In the genomic region with DNA sequence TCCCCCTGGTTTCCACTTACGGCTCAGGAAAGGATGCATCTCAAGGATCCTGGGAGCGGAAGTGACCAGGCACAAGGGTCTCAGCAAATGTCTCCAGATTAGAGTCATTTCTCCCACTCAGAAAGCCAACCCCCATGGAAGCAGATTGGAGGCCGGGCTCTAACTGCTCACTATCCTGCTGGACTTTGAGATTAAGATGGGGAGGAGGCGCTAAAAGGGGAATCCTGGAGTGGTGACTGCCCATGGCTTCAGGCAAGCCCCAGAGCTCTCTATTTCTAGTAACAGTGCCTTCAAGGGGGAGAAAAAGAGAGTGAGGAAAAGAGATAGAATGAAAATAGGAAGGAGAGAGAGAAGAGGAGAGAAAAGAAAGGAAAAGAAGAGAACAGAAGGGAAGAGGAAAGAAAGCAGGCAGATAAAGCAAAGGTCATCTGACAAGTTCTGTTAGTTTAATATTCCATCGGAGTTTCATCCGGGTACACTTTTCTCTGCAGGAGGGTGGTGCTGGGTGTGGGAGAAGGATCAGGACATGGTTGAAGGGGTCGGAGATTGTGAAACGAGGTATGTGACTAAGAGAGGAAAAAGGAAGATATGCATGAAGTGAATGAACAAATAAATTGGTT, we compare ENCODE assay signal across 2 cellular contexts.
TF ChIP-seq lines count a peak whose summit lies in the region.

A gene with protein sequence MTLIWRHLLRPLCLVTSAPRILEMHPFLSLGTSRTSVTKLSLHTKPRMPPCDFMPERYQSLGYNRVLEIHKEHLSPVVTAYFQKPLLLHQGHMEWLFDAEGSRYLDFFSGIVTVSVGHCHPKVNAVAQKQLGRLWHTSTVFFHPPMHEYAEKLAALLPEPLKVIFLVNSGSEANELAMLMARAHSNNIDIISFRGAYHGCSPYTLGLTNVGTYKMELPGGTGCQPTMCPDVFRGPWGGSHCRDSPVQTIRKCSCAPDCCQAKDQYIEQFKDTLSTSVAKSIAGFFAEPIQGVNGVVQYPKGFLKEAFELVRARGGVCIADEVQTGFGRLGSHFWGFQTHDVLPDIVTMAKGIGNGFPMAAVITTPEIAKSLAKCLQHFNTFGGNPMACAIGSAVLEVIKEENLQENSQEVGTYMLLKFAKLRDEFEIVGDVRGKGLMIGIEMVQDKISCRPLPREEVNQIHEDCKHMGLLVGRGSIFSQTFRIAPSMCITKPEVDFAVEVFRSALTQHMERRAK (minus strand): TSS at position 165 of the 620 bp plus-strand sequence. CDS start 57 bp downstream, at position 108.

TF ChIP-seq in IMR-90, 13 proteins besides CTCF, POLR2A, EP300 and RAD21:
- TF ChIP-seq MAFK (IDR thresholded peaks at IDR 0.05; ENCODE audit: low read depth, low read length) = no peak

TF ChIP-seq in liver, 16 proteins besides CTCF, POLR2A, EP300 and RAD21:
- TF ChIP-seq, protein P1, sequence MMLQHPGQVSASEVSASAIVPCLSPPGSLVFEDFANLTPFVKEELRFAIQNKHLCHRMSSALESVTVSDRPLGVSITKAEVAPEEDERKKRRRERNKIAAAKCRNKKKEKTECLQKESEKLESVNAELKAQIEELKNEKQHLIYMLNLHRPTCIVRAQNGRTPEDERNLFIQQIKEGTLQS (IDR thresholded peaks at IDR 0.05) = no peak
- no peak for TF ChIP-seq FOXA2 (IDR thresholded peaks at IDR 0.05)
- TF ChIP-seq, protein P2, sequence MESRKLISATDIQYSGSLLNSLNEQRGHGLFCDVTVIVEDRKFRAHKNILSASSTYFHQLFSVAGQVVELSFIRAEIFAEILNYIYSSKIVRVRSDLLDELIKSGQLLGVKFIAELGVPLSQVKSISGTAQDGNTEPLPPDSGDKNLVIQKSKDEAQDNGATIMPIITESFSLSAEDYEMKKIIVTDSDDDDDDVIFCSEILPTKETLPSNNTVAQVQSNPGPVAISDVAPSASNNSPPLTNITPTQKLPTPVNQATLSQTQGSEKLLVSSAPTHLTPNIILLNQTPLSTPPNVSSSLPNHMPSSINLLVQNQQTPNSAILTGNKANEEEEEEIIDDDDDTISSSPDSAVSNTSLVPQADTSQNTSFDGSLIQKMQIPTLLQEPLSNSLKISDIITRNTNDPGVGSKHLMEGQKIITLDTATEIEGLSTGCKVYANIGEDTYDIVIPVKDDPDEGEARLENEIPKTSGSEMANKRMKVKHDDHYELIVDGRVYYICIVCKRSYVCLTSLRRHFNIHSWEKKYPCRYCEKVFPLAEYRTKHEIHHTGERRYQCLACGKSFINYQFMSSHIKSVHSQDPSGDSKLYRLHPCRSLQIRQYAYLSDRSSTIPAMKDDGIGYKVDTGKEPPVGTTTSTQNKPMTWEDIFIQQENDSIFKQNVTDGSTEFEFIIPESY (IDR thresholded peaks at IDR 0.05) = no peak
- peak; percentile 61 to 64 for TF ChIP-seq JUND (IDR thresholded peaks at IDR 0.05)
- no peak for TF ChIP-seq NR2F2 (IDR thresholded peaks at IDR 0.05)
- TF ChIP-seq, protein P3, sequence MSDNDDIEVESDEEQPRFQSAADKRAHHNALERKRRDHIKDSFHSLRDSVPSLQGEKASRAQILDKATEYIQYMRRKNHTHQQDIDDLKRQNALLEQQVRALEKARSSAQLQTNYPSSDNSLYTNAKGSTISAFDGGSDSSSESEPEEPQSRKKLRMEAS (IDR thresholded peaks at IDR 0.05) = peak; percentile 29
- TF ChIP-seq HNF4A (conservative IDR thresholded peaks at IDR 0.05) = peak; percentile 86 to 92
- no peak for TF ChIP-seq GABPA (IDR thresholded peaks at IDR 0.05 in 1 of 2, conservative IDR thresholded peaks at IDR 0.05 in 1 of 2)
- peak; percentile 35 for TF ChIP-seq TAF1 (conservative IDR thresholded peaks at IDR 0.05)
- peak; percentile 84 for TF ChIP-seq HNF4G (IDR thresholded peaks at IDR 0.05)
- TF ChIP-seq, protein P4, sequence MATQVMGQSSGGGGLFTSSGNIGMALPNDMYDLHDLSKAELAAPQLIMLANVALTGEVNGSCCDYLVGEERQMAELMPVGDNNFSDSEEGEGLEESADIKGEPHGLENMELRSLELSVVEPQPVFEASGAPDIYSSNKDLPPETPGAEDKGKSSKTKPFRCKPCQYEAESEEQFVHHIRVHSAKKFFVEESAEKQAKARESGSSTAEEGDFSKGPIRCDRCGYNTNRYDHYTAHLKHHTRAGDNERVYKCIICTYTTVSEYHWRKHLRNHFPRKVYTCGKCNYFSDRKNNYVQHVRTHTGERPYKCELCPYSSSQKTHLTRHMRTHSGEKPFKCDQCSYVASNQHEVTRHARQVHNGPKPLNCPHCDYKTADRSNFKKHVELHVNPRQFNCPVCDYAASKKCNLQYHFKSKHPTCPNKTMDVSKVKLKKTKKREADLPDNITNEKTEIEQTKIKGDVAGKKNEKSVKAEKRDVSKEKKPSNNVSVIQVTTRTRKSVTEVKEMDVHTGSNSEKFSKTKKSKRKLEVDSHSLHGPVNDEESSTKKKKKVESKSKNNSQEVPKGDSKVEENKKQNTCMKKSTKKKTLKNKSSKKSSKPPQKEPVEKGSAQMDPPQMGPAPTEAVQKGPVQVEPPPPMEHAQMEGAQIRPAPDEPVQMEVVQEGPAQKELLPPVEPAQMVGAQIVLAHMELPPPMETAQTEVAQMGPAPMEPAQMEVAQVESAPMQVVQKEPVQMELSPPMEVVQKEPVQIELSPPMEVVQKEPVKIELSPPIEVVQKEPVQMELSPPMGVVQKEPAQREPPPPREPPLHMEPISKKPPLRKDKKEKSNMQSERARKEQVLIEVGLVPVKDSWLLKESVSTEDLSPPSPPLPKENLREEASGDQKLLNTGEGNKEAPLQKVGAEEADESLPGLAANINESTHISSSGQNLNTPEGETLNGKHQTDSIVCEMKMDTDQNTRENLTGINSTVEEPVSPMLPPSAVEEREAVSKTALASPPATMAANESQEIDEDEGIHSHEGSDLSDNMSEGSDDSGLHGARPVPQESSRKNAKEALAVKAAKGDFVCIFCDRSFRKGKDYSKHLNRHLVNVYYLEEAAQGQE (IDR thresholded peaks at IDR 0.05) = peak; percentile 38
- peak; percentile 51 to 64 for TF ChIP-seq RXRA (IDR thresholded peaks at IDR 0.05)
- peak; percentile 70 for TF ChIP-seq YY1 (IDR thresholded peaks at IDR 0.05)
- peak; percentile 65 for TF ChIP-seq SP1 (IDR thresholded peaks at IDR 0.05)
TF ChIP-seq in liver: peak in this region for 9.
